In the genomic region with DNA sequence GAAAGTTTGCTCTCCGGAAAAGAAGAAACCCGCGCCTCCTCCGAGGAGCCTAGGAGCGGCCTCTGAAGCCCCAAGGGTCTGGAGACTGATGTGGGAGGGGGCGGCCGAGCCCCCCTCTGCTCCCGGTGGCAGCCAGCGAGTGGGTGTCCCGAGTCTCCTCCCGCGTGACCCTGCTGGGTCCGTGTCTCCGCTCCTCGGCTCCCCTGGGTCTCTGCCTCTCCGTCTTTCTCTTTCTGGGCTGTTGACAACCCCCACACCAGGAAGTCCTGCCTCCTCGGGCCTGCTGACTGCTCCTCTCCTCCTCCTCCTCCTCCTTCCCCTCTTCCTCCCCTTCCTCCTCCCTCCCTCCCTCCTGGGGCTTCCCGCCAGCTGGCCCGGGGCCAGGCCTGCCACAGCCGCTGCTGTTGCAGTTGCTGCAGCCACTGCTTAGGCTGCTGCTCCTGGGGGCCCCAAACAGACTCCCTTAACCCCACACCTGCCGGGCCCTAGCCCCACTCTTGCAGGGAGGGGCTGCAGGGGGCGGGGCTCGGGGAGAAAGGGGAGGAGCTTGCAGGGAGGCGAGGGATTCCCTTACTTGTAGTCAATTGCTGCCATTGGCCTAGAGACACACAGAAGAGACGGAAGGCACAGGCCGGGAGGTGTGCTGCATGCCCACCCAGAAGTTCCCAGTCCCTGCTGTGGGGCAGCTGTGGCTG, we compare ENCODE assay signal across 1 cellular context.
TF ChIP-seq lines count a peak whose summit lies in the region.

A gene (minus strand): TSS at position 249 of the 695 bp plus-strand sequence. CDS start 1,176 bp downstream, outside the sequence.

TF ChIP-seq in K562, 482 proteins besides CTCF, POLR2A, EP300 and RAD21 (continued from another document and continues in another):
- TF ChIP-seq, protein P1, sequence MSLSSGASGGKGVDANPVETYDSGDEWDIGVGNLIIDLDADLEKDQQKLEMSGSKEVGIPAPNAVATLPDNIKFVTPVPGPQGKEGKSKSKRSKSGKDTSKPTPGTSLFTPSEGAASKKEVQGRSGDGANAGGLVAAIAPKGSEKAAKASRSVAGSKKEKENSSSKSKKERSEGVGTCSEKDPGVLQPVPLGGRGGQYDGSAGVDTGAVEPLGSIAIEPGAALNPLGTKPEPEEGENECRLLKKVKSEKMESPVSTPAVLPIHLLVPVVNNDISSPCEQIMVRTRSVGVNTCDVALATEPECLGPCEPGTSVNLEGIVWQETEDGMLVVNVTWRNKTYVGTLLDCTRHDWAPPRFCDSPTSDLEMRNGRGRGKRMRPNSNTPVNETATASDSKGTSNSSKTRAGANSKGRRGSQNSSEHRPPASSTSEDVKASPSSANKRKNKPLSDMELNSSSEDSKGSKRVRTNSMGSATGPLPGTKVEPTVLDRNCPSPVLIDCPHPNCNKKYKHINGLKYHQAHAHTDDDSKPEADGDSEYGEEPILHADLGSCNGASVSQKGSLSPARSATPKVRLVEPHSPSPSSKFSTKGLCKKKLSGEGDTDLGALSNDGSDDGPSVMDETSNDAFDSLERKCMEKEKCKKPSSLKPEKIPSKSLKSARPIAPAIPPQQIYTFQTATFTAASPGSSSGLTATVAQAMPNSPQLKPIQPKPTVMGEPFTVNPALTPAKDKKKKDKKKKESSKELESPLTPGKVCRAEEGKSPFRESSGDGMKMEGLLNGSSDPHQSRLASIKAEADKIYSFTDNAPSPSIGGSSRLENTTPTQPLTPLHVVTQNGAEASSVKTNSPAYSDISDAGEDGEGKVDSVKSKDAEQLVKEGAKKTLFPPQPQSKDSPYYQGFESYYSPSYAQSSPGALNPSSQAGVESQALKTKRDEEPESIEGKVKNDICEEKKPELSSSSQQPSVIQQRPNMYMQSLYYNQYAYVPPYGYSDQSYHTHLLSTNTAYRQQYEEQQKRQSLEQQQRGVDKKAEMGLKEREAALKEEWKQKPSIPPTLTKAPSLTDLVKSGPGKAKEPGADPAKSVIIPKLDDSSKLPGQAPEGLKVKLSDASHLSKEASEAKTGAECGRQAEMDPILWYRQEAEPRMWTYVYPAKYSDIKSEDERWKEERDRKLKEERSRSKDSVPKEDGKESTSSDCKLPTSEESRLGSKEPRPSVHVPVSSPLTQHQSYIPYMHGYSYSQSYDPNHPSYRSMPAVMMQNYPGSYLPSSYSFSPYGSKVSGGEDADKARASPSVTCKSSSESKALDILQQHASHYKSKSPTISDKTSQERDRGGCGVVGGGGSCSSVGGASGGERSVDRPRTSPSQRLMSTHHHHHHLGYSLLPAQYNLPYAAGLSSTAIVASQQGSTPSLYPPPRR (CRISPR knock-in tag; IDR thresholded peaks at IDR 0.05; ENCODE audit: borderline replicate concordance) = 0 out of 2 replicates have a peak, but pooled peaks have one; percentile 55
- no peak for TF ChIP-seq NR2F6 (CRISPR knock-in tag; IDR thresholded peaks at IDR 0.05)
- no peak for TF ChIP-seq KLF10 (CRISPR knock-in tag; IDR thresholded peaks at IDR 0.05)
- peak; percentile 62 for TF ChIP-seq MBD2 (IDR thresholded peaks at IDR 0.05; ENCODE audit: borderline replicate concordance, low read depth)
- TF ChIP-seq HDAC8 (tag; IDR thresholded peaks at IDR 0.05) = no peak
- peak; percentile 40; the same call in 1 of the 2 replicates for TF ChIP-seq TAF7 (tag; IDR thresholded peaks at IDR 0.05)
- TF ChIP-seq, protein P2, sequence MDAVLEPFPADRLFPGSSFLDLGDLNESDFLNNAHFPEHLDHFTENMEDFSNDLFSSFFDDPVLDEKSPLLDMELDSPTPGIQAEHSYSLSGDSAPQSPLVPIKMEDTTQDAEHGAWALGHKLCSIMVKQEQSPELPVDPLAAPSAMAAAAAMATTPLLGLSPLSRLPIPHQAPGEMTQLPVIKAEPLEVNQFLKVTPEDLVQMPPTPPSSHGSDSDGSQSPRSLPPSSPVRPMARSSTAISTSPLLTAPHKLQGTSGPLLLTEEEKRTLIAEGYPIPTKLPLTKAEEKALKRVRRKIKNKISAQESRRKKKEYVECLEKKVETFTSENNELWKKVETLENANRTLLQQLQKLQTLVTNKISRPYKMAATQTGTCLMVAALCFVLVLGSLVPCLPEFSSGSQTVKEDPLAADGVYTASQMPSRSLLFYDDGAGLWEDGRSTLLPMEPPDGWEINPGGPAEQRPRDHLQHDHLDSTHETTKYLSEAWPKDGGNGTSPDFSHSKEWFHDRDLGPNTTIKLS (IDR thresholded peaks at IDR 0.05; ENCODE audit: borderline replicate concordance, low read depth) = no peak
- no peak for TF ChIP-seq ZNF217 (CRISPR knock-in tag; IDR thresholded peaks at IDR 0.05)
- peak; percentile 56; the same call in 1 of the 2 replicates for TF ChIP-seq CREM (IDR thresholded peaks at IDR 0.05; ENCODE audit: low read depth)
- TF ChIP-seq ZNF197 (CRISPR knock-in tag; IDR thresholded peaks at IDR 0.05; ENCODE audit: low read depth) = no peak
- 0 out of 2 replicates have a peak, but pooled peaks have one; percentile 53 for TF ChIP-seq NR2C2 (CRISPR knock-in tag; IDR thresholded peaks at IDR 0.05)
- 0 out of 2 replicates have a peak, but pooled peaks have one; percentile 29 for TF ChIP-seq NR2C2 (tag; IDR thresholded peaks at IDR 0.05)
- peak; percentile 96 for TF ChIP-seq HDAC2 (IDR thresholded peaks at IDR 0.05)
- TF ChIP-seq PHTF2 (CRISPR knock-in tag; IDR thresholded peaks at IDR 0.05) = no peak
- TF ChIP-seq KLF16 (IDR thresholded peaks at IDR 0.05) = no peak
- TF ChIP-seq, protein P3, sequence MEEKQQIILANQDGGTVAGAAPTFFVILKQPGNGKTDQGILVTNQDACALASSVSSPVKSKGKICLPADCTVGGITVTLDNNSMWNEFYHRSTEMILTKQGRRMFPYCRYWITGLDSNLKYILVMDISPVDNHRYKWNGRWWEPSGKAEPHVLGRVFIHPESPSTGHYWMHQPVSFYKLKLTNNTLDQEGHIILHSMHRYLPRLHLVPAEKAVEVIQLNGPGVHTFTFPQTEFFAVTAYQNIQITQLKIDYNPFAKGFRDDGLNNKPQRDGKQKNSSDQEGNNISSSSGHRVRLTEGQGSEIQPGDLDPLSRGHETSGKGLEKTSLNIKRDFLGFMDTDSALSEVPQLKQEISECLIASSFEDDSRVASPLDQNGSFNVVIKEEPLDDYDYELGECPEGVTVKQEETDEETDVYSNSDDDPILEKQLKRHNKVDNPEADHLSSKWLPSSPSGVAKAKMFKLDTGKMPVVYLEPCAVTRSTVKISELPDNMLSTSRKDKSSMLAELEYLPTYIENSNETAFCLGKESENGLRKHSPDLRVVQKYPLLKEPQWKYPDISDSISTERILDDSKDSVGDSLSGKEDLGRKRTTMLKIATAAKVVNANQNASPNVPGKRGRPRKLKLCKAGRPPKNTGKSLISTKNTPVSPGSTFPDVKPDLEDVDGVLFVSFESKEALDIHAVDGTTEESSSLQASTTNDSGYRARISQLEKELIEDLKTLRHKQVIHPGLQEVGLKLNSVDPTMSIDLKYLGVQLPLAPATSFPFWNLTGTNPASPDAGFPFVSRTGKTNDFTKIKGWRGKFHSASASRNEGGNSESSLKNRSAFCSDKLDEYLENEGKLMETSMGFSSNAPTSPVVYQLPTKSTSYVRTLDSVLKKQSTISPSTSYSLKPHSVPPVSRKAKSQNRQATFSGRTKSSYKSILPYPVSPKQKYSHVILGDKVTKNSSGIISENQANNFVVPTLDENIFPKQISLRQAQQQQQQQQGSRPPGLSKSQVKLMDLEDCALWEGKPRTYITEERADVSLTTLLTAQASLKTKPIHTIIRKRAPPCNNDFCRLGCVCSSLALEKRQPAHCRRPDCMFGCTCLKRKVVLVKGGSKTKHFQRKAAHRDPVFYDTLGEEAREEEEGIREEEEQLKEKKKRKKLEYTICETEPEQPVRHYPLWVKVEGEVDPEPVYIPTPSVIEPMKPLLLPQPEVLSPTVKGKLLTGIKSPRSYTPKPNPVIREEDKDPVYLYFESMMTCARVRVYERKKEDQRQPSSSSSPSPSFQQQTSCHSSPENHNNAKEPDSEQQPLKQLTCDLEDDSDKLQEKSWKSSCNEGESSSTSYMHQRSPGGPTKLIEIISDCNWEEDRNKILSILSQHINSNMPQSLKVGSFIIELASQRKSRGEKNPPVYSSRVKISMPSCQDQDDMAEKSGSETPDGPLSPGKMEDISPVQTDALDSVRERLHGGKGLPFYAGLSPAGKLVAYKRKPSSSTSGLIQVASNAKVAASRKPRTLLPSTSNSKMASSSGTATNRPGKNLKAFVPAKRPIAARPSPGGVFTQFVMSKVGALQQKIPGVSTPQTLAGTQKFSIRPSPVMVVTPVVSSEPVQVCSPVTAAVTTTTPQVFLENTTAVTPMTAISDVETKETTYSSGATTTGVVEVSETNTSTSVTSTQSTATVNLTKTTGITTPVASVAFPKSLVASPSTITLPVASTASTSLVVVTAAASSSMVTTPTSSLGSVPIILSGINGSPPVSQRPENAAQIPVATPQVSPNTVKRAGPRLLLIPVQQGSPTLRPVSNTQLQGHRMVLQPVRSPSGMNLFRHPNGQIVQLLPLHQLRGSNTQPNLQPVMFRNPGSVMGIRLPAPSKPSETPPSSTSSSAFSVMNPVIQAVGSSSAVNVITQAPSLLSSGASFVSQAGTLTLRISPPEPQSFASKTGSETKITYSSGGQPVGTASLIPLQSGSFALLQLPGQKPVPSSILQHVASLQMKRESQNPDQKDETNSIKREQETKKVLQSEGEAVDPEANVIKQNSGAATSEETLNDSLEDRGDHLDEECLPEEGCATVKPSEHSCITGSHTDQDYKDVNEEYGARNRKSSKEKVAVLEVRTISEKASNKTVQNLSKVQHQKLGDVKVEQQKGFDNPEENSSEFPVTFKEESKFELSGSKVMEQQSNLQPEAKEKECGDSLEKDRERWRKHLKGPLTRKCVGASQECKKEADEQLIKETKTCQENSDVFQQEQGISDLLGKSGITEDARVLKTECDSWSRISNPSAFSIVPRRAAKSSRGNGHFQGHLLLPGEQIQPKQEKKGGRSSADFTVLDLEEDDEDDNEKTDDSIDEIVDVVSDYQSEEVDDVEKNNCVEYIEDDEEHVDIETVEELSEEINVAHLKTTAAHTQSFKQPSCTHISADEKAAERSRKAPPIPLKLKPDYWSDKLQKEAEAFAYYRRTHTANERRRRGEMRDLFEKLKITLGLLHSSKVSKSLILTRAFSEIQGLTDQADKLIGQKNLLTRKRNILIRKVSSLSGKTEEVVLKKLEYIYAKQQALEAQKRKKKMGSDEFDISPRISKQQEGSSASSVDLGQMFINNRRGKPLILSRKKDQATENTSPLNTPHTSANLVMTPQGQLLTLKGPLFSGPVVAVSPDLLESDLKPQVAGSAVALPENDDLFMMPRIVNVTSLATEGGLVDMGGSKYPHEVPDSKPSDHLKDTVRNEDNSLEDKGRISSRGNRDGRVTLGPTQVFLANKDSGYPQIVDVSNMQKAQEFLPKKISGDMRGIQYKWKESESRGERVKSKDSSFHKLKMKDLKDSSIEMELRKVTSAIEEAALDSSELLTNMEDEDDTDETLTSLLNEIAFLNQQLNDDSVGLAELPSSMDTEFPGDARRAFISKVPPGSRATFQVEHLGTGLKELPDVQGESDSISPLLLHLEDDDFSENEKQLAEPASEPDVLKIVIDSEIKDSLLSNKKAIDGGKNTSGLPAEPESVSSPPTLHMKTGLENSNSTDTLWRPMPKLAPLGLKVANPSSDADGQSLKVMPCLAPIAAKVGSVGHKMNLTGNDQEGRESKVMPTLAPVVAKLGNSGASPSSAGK (IDR thresholded peaks at IDR 0.05) = no peak
- no peak for TF ChIP-seq SETDB1 (IDR thresholded peaks at IDR 0.05; ENCODE audit: low read length)
- TF ChIP-seq, protein P4, sequence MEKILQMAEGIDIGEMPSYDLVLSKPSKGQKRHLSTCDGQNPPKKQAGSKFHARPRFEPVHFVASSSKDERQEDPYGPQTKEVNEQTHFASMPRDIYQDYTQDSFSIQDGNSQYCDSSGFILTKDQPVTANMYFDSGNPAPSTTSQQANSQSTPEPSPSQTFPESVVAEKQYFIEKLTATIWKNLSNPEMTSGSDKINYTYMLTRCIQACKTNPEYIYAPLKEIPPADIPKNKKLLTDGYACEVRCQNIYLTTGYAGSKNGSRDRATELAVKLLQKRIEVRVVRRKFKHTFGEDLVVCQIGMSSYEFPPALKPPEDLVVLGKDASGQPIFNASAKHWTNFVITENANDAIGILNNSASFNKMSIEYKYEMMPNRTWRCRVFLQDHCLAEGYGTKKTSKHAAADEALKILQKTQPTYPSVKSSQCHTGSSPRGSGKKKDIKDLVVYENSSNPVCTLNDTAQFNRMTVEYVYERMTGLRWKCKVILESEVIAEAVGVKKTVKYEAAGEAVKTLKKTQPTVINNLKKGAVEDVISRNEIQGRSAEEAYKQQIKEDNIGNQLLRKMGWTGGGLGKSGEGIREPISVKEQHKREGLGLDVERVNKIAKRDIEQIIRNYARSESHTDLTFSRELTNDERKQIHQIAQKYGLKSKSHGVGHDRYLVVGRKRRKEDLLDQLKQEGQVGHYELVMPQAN (IDR thresholded peaks at IDR 0.05; ENCODE audit: borderline replicate concordance) = peak; percentile 90
- TF ChIP-seq, protein P5, sequence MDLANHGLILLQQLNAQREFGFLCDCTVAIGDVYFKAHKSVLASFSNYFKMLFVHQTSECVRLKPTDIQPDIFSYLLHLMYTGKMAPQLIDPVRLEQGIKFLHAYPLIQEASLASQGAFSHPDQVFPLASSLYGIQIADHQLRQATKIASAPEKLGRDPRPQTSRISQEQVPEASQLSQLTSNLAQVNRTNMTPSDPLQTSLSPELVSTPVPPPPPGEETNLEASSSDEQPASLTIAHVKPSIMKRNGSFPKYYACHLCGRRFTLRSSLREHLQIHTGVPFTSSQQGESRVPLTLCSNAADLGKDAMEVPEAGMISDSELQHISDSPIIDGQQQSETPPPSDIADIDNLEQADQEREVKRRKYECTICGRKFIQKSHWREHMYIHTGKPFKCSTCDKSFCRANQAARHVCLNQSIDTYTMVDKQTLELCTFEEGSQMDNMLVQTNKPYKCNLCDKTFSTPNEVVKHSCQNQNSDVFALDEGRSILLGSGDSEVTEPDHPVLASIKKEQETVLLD (IDR thresholded peaks at IDR 0.05) = peak; percentile 86
- 0 out of 2 replicates have a peak, but pooled peaks have one; percentile 14 for TF ChIP-seq SMARCA5 (IDR thresholded peaks at IDR 0.05)
- peak; percentile 47 for TF ChIP-seq TAL1 (IDR thresholded peaks at IDR 0.05)
- TF ChIP-seq, protein P6, sequence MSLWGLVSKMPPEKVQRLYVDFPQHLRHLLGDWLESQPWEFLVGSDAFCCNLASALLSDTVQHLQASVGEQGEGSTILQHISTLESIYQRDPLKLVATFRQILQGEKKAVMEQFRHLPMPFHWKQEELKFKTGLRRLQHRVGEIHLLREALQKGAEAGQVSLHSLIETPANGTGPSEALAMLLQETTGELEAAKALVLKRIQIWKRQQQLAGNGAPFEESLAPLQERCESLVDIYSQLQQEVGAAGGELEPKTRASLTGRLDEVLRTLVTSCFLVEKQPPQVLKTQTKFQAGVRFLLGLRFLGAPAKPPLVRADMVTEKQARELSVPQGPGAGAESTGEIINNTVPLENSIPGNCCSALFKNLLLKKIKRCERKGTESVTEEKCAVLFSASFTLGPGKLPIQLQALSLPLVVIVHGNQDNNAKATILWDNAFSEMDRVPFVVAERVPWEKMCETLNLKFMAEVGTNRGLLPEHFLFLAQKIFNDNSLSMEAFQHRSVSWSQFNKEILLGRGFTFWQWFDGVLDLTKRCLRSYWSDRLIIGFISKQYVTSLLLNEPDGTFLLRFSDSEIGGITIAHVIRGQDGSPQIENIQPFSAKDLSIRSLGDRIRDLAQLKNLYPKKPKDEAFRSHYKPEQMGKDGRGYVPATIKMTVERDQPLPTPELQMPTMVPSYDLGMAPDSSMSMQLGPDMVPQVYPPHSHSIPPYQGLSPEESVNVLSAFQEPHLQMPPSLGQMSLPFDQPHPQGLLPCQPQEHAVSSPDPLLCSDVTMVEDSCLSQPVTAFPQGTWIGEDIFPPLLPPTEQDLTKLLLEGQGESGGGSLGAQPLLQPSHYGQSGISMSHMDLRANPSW (CRISPR knock-in tag; IDR thresholded peaks at IDR 0.05) = no peak
- TF ChIP-seq KDM5B (IDR thresholded peaks at IDR 0.05; ENCODE audit: insufficient replicate concordance, low read depth, low read length) = peak; percentile 79
